Comparison of ENCODE assay signal across 8 cellular contexts in genomic region chr17:66964930-66965800, GRCh38. TPM values are rescaled to one million over a fixed set of nuclear protein-coding genes. Genes with fewer than 3 reads are reported as not detected.
DNase-seq lines count a peak whose midpoint lies in the region; ATAC-seq and TF ChIP-seq lines count a peak whose summit lies in the region.

No MANE protein-coding gene starts in this region.

- H3K36me3 ChIP-seq in esophagus squamous epithelium (no peaks in the 10 kb centered on the region), parathyroid adenoma (ENCODE audit: control insufficient read depth, insufficient read depth, low read length) (no peaks in the 10 kb centered on the region), Karpas-422 (ENCODE audit: insufficient read depth, low read length) (no peaks in the 10 kb centered on the region)

- CTCF ChIA-PET in activated CD8-positive, alpha-beta memory T cell treated with anti-CD3 and anti-CD28 coated beads, Interleukin-2, amount 10 ng/mL, durations not matched to agents 7 days and 5 days (lab: Charles Lee) = no interaction called here

- peak overlapping the region; percentile 36 for H3K4me3 Mint-ChIP-seq in activated CD8-positive, alpha-beta memory T cell treated with anti-CD3 and anti-CD28 coated beads, Interleukin-2, amount 10 ng/mL, durations not matched to agents 7 days and 5 days

- peaks cover 9% of the 10 kb centered on the region for H3K4me1 Mint-ChIP-seq in activated CD8-positive, alpha-beta memory T cell treated with anti-CD3 and anti-CD28 coated beads, Interleukin-2, amount 10 ng/mL, durations not matched to agents 7 days and 5 days

- no peak overlapping the region for H3K27ac Mint-ChIP-seq in activated CD8-positive, alpha-beta memory T cell treated with anti-CD3 and anti-CD28 coated beads, Interleukin-2, amount 10 ng/mL, durations not matched to agents 7 days and 5 days

- H3K27me3 Mint-ChIP-seq in activated CD8-positive, alpha-beta memory T cell treated with anti-CD3 and anti-CD28 coated beads, Interleukin-2, amount 10 ng/mL, durations not matched to agents 7 days and 5 days = peaks cover 72% of the 10 kb centered on the region

- H3K79me2 ChIP-seq in parathyroid adenoma = no peaks in the 10 kb centered on the region
- no peaks in the 10 kb centered on the region for H3K79me2 ChIP-seq in Karpas-422 (ENCODE audit: low read length)

- 0% methylated on average over 1 to 2 of the region's 92 CpGs for WGBS in esophagus squamous epithelium, 2 donors

- H3K27me3 ChIP-seq in esophagus squamous epithelium = peaks cover 9 to 99% (median 14%) of the 10 kb centered on the region in 4 donors
- peaks cover 6% of the 10 kb centered on the region for H3K27me3 ChIP-seq in parathyroid adenoma (ENCODE audit: control insufficient read depth, insufficient read depth, low read length)
- H3K27me3 ChIP-seq in Karpas-422 (ENCODE audit: low read length) = no peaks in the 10 kb centered on the region

- DNase-seq in activated CD8-positive, alpha-beta memory T cell treated with anti-CD3 and anti-CD28 coated beads, Interleukin-2, amount 10 ng/mL, durations not matched to agents 7 days and 5 days = no peak
- no peak for DNase-seq in activated CD8-positive, alpha-beta memory T cell treated with anti-CD3 and anti-CD28 coated beads, Interleukin-2, amount 50 U/mL, for 48 hours
- DNase-seq in esophagus squamous epithelium (lab: John Stamatoyannopoulos, UW) = no peak
- no peak for DNase-seq in Karpas-422
- no peak for DNase-seq in NCI-H526 treated with DMSO at 0.1 percent for 48 hours (lab: John Stamatoyannopoulos, UW)

- peak overlapping the region; percentile 22 to 64 (median 42) for H3K4me3 ChIP-seq in esophagus squamous epithelium
- H3K4me3 ChIP-seq in parathyroid adenoma (ENCODE audit: low read depth, low read length) = no peak overlapping the region
- no peak overlapping the region for H3K4me3 ChIP-seq in Karpas-422 (ENCODE audit: low read length)

- no peaks in the 10 kb centered on the region for H4K20me1 ChIP-seq in Karpas-422 (ENCODE audit: insufficient read depth, low read depth, low read length)

- H3K9me3 ChIP-seq in esophagus squamous epithelium = no peaks in the 10 kb centered on the region
- no peaks in the 10 kb centered on the region for H3K9me3 ChIP-seq in parathyroid adenoma (ENCODE audit: control insufficient read depth, low read length)
- no peaks in the 10 kb centered on the region for H3K9me3 ChIP-seq in Karpas-422 (ENCODE audit: low read length)

- no peak for TF ChIP-seq POLR2A in esophagus squamous epithelium (IDR thresholded peaks at IDR 0.05)

- peak overlapping the region; percentile 58; the same call in 1 of the 2 replicates for H3K27ac ChIP-seq in VCaP
- H3K27ac ChIP-seq in esophagus squamous epithelium = no peak overlapping the region
- H3K27ac ChIP-seq in parathyroid adenoma = no peak overlapping the region
- H3K27ac ChIP-seq in Karpas-422 (ENCODE audit: low read length) = no peak overlapping the region

- ATAC-seq in activated CD8-positive, alpha-beta memory T cell treated with anti-CD3 and anti-CD28 coated beads, Interleukin-2, amount 10 ng/mL, durations not matched to agents 7 days and 5 days = peak; percentile 33
- no peak for ATAC-seq in GM21381 (IDR thresholded peaks at IDR 0.05; ENCODE audit: unreplicated experiment)

- no peaks in the 10 kb centered on the region for H3K9me2 ChIP-seq in Karpas-422 (replicated peaks; ENCODE audit: insufficient read depth, low read length)

- no peak overlapping the region for H3K9ac ChIP-seq in parathyroid adenoma
- no peak overlapping the region for H3K9ac ChIP-seq in Karpas-422 (ENCODE audit: low read length)

- H3K4me2 ChIP-seq in parathyroid adenoma (ENCODE audit: low read length) = peak overlapping the region; percentile 53
- no peak overlapping the region for H3K4me2 ChIP-seq in Karpas-422 (ENCODE audit: low read depth, low read length, poor library complexity, severe bottlenecking)

- no peaks in the 10 kb centered on the region for H3K9me3 Mint-ChIP-seq in activated CD8-positive, alpha-beta memory T cell treated with anti-CD3 and anti-CD28 coated beads, Interleukin-2, amount 10 ng/mL, durations not matched to agents 7 days and 5 days (ENCODE audit: low read depth)

- intact Hi-C loops in esophagus squamous epithelium (cut with DNase I) = no loop called here

- H3K4me1 ChIP-seq in esophagus squamous epithelium (peaks cover 17 to 33% (median 17%) of the 10 kb centered on the region in 3 donors), parathyroid adenoma (peaks cover 2% of the 10 kb centered on the region), Karpas-422 (ENCODE audit: low read length) (no peaks in the 10 kb centered on the region)

- H2AFZ ChIP-seq in parathyroid adenoma (peak overlapping the region; percentile 33), Karpas-422 (ENCODE audit: low read length) (no peak overlapping the region)

- TF ChIP-seq CTCF in VCaP (conservative IDR thresholded peaks at IDR 0.05) (no peak), esophagus squamous epithelium (IDR thresholded peaks at IDR 0.05) (no peak), parathyroid adenoma (IDR thresholded peaks at IDR 0.05) (no peak)

- H3K36me3 Mint-ChIP-seq in activated CD8-positive, alpha-beta memory T cell treated with anti-CD3 and anti-CD28 coated beads, Interleukin-2, amount 10 ng/mL, durations not matched to agents 7 days and 5 days = no peaks in the 10 kb centered on the region

RNA-seq across cellular contexts. Expression of gene CACNG4, which starts 0.7 kb away (rescaled TPM):
- not detected for total RNA-seq in activated CD8-positive, alpha-beta memory T cell treated with anti-CD3 and anti-CD28 coated beads, Interleukin-2, amount 10 ng/mL, durations not matched to agents 7 days and 5 days
- total RNA-seq in esophagus squamous epithelium = under 1 TPM in 3 of 4 donors, not detected in 1; 0.08 to 0.38 (median 0.31) TPM
- not detected in 2 replicates for total RNA-seq in Karpas-422 (2014; rRNA removed; shearing (Covaris generic); ENCODE audit: low replicate concordance)

Comparison
In these comparisons a context has a peak if more than half of its experiments do, and no peak if none do; other contexts are left out.
1. H3K4me3 ChIP-seq: peak in esophagus squamous epithelium (4 of 4); none in parathyroid adenoma (single experiment) and Karpas-422 (single experiment).